In genomic region chr20:46688151-46689081, GRCh38 we compare ENCODE assay signal across 8 cellular contexts. TPM values are rescaled to one million over a fixed set of nuclear protein-coding genes. Genes with fewer than 3 reads are reported as not detected.
A peak's percentile ranks its signal among the peaks of the same experiment; 100 is the strongest.
DNase-seq lines count a peak whose midpoint lies in the region; ATAC-seq, FAIRE-seq and TF ChIP-seq lines count a peak whose summit lies in the region.

No MANE protein-coding gene starts in this region.

- H3K27ac Mint-ChIP-seq in CD4-positive, CD25-positive, alpha-beta regulatory T cell: peak overlapping the region; percentile 82 to 97 (median 91)

- intact Hi-C loops in kidney (cut with DNase I): no loop called here

- no peak for ATAC-seq in CD4-positive, CD25-positive, alpha-beta regulatory T cell (ENCODE audit: low read depth in 2 of 2)
- ATAC-seq in HG02798 (IDR thresholded peaks at IDR 0.05; ENCODE audit: poor library complexity, unreplicated experiment): no peak
- ATAC-seq in GM18873 (IDR thresholded peaks at IDR 0.05; ENCODE audit: low FRiP score, unreplicated experiment): no peak

- H3K27me3 ChIP-seq in CD4-positive, CD25-positive, alpha-beta regulatory T cell (ENCODE audit: control insufficient read depth, insufficient read depth, low read length): no peaks in the 10 kb centered on the region
- H3K27me3 ChIP-seq in HUES6 (ENCODE audit: control insufficient read depth, insufficient read depth, low read length): no peaks in the 10 kb centered on the region
- H3K27me3 ChIP-seq in subcutaneous abdominal adipose tissue (ENCODE audit: control insufficient read depth in 5 of 5, insufficient read depth in 4 of 5, low read length in 5 of 5): no peaks in the 10 kb centered on the region

- H3K9me3 ChIP-seq in CD4-positive, CD25-positive, alpha-beta regulatory T cell (ENCODE audit: control insufficient read depth in 2 of 2, low read length in 2 of 2): no peaks in the 10 kb centered on the region
- no peaks in the 10 kb centered on the region for H3K9me3 ChIP-seq in HUES6 (ENCODE audit: control insufficient read depth, insufficient read depth, low read depth, low read length)
- H3K9me3 ChIP-seq in kidney (ENCODE audit: control insufficient read depth in 1 of 2, low read length in 2 of 2): no peaks in the 10 kb centered on the region
- H3K9me3 ChIP-seq in subcutaneous abdominal adipose tissue (ENCODE audit: control insufficient read depth in 5 of 5, low read length in 5 of 5): no peaks in the 10 kb centered on the region

- no peak for DNase-seq in CD4-positive, CD25-positive, alpha-beta regulatory T cell
- peak; percentile 79 for DNase-seq in amniotic epithelial cell (ENCODE audit: low read depth)
- DNase-seq in kidney: no peak
- DNase-seq in RPMI8226: no peak

- H3K27ac ChIP-seq in CD4-positive, CD25-positive, alpha-beta regulatory T cell (ENCODE audit: insufficient read depth, low read length, poor library complexity, severe bottlenecking): peak overlapping the region; percentile 79
- H3K27ac ChIP-seq in HUES6 (ENCODE audit: low read depth, low read length): peak overlapping the region; percentile 72; the same call in 1 of the 2 replicates
- H3K27ac ChIP-seq in kidney (ENCODE audit: low read depth in 2 of 2, low read length in 2 of 2): peak overlapping the region; percentile 80 to 86
- H3K27ac ChIP-seq in subcutaneous abdominal adipose tissue (ENCODE audit: low read depth, low read length): peak overlapping the region; percentile 89

- FAIRE-seq in kidney (lab: Jason Lieb, UNC): no peak

- H3K36me3 ChIP-seq in CD4-positive, CD25-positive, alpha-beta regulatory T cell (ENCODE audit: control insufficient read depth, insufficient read depth, low read length): peaks cover 18% of the 10 kb centered on the region
- H3K36me3 ChIP-seq in HUES6 (ENCODE audit: control insufficient read depth, insufficient read depth, low read length) (peaks cover 23% of the 10 kb centered on the region), kidney (ENCODE audit: control insufficient read depth in 1 of 2, insufficient read depth in 2 of 2, low read length in 2 of 2) (peaks cover 0 to 14% of the 10 kb centered on the region in 2 donors), subcutaneous abdominal adipose tissue (ENCODE audit: control insufficient read depth in 5 of 5, insufficient read depth in 5 of 5, low read length in 5 of 5) (peaks cover 5 to 11% (median 7%) of the 10 kb centered on the region in 5 donors)

- H3K4me3 Mint-ChIP-seq in CD4-positive, CD25-positive, alpha-beta regulatory T cell: peak overlapping the region; percentile 96 to 99 (median 98)

- H3K9me3 Mint-ChIP-seq in CD4-positive, CD25-positive, alpha-beta regulatory T cell: no peaks in the 10 kb centered on the region

- no peak for TF ChIP-seq CTCF in kidney (IDR thresholded peaks at IDR 0.05; ENCODE audit: borderline replicate concordance, extremely low read depth, insufficient read depth)

- peak overlapping the region; percentile 94 for H3K9ac ChIP-seq in HUES6 (ENCODE audit: low read length)
- peak overlapping the region; percentile 78 to 79 for H3K9ac ChIP-seq in kidney (ENCODE audit: low read length in 2 of 2)
- peak overlapping the region; percentile 86 to 97 (median 96) for H3K9ac ChIP-seq in subcutaneous abdominal adipose tissue (ENCODE audit: low read length in 5 of 5)

- H3K4me3 ChIP-seq in CD4-positive, CD25-positive, alpha-beta regulatory T cell (ENCODE audit: low read depth, low read length): peak overlapping the region; percentile 99
- H3K4me3 ChIP-seq in HUES6 (ENCODE audit: low read depth, low read length) (peak overlapping the region; percentile 82), kidney (ENCODE audit: low read length in 2 of 2) (peak overlapping the region; percentile 89), subcutaneous abdominal adipose tissue (ENCODE audit: low read depth in 1 of 5, low read length in 5 of 5) (peak overlapping the region; percentile 80 to 87 (median 85))

- peaks cover 23 to 61% (median 47%) of the 10 kb centered on the region in 4 donors for H3K4me1 Mint-ChIP-seq in CD4-positive, CD25-positive, alpha-beta regulatory T cell

- H3K4me1 ChIP-seq in CD4-positive, CD25-positive, alpha-beta regulatory T cell (ENCODE audit: control insufficient read depth, insufficient read depth, low read length, poor library complexity, severe bottlenecking): peaks cover 41% of the 10 kb centered on the region
- H3K4me1 ChIP-seq in HUES6 (ENCODE audit: control insufficient read depth, insufficient read depth, low read length): peaks cover 14% of the 10 kb centered on the region
- peaks cover 9 to 15% of the 10 kb centered on the region in 2 donors for H3K4me1 ChIP-seq in kidney (ENCODE audit: control insufficient read depth in 1 of 2, insufficient read depth in 1 of 2, low read depth in 1 of 2, low read length in 2 of 2)
- H3K4me1 ChIP-seq in subcutaneous abdominal adipose tissue (ENCODE audit: control insufficient read depth in 5 of 5, insufficient read depth in 5 of 5, low read length in 5 of 5): peaks cover 9 to 33% (median 30%) of the 10 kb centered on the region in 5 donors

- no peaks in the 10 kb centered on the region for H3K27me3 Mint-ChIP-seq in CD4-positive, CD25-positive, alpha-beta regulatory T cell

- peaks cover 27% of the 10 kb centered on the region for H3K36me3 Mint-ChIP-seq in CD4-positive, CD25-positive, alpha-beta regulatory T cell

RNA-seq across cellular contexts. Expression of gene TP53RK, which starts 0.8 kb away (rescaled TPM):
- 6.6 TPM for total RNA-seq in CD4-positive, CD25-positive, alpha-beta regulatory T cell
- polyA plus RNA-seq in CD4-positive, CD25-positive, alpha-beta regulatory T cell: 10 to 100 TPM; 17.7 to 23.6 (median 19.3) TPM
- 11.0 TPM for total RNA-seq in kidney
- 9.3 TPM for polyA plus RNA-seq in kidney (ENCODE audit: insufficient read depth, low read depth, low replicate concordance)

RNA-seq across cellular contexts. Expression of gene SLC2A10, which starts 21.0 kb away (rescaled TPM):
- not detected for total RNA-seq in CD4-positive, CD25-positive, alpha-beta regulatory T cell
- not detected for polyA plus RNA-seq in CD4-positive, CD25-positive, alpha-beta regulatory T cell
- 7.1 TPM for total RNA-seq in kidney
- polyA plus RNA-seq in kidney (ENCODE audit: insufficient read depth, low read depth, low replicate concordance): 3.7 TPM

RNA-seq across cellular contexts. Expression of gene SLC13A3, which starts 37.2 kb away (rescaled TPM):
- 0.67 TPM for total RNA-seq in CD4-positive, CD25-positive, alpha-beta regulatory T cell
- not detected for polyA plus RNA-seq in CD4-positive, CD25-positive, alpha-beta regulatory T cell
- 31.5 TPM for total RNA-seq in kidney
- 241 TPM for polyA plus RNA-seq in kidney (ENCODE audit: insufficient read depth, low read depth, low replicate concordance)

Comparison
In these comparisons a context has a peak if more than half of its experiments do, and no peak if none do; other contexts are left out.
1. RNA of gene SLC13A3, which starts 37.2 kb away (total RNA-seq): 31.5 TPM in kidney (single experiment); 0.67 TPM in CD4-positive, CD25-positive, alpha-beta regulatory T cell (single experiment); every median in the first group is over 10 times any median in the second.
2. Peak in every context shown above with its lines, with median percentiles within 50 percentile points of each other: H3K27ac ChIP-seq, H3K4me3 ChIP-seq and H3K9ac ChIP-seq.